24 cellular contexts compared by ENCODE assay signal in the genomic region with DNA sequence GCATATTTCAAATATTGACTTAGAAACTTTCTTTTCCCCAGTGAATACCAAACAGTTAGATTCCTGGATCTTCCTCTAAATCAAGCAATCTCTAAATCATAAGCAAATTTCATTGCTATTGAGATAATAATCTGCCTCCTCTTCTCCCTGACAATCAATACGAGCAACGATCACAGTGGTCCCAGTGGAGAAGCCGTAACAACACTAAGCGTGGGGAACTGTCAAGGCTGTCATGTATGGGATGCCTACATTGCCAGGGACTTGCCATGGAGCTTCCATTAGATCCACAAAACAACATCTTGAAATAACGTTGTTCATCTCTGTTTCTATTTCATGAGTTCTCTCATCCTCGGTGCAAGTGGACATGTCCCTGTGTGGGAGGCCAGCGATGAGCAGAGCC.
DNase-seq lines count a peak whose midpoint lies in the region; ATAC-seq and TF ChIP-seq lines count a peak whose summit lies in the region.
"Had no signal": no experiment of that assay in that cellular context is flagged by ENCODE, and none has a peak within 500 bp of the region (broad histone marks: within the 10 kb centered on the region; RNA-seq: fewer than 3 reads in every experiment).

No MANE protein-coding gene starts in this region.

- H3K36me3 Mint-ChIP-seq in H9 (ENCODE audit: insufficient read depth in 1 of 3, low read depth in 3 of 3) = no peaks in the 10 kb centered on the region; a peak in 3 of 7 replicates
- H3K36me3 Mint-ChIP-seq: CD4-positive, alpha-beta memory T cell; CD8-positive, alpha-beta memory T cell had no signal

- peaks cover 2% of the 10 kb centered on the region for H3K27me3 Mint-ChIP-seq in H9 (ENCODE audit: low read depth)

- no peak overlapping the region for H3K4me3 ChIP-seq in BLaER1 treated with 17β-estradiol and CSF1 and Interleukin-3, amounts not matched to agents 10 nM and 100 nM
- no peak overlapping the region for H3K4me3 ChIP-seq in neural cell (ENCODE audit: low read length)
- no peak overlapping the region for H3K4me3 ChIP-seq in trophoblast cell (ENCODE audit: low read depth, low read length)
- no peak overlapping the region for H3K4me3 ChIP-seq in mesenchymal stem cell (ENCODE audit: insufficient read depth in 1 of 2, low read depth in 1 of 2, low read length in 2 of 2)
- H3K4me3 ChIP-seq: BLaER1, GM12878 had no signal

- peak overlapping the region in 7 of 11 experiments; percentile 26 to 89 (median 86); a peak in 9 of 22 replicates for H3K4me2 ChIP-seq in BLaER1 treated with 17β-estradiol and CSF1 and Interleukin-3, amounts not matched to agents 10 nM and 100 nM
- H3K4me2 ChIP-seq in H9 (ENCODE audit: insufficient read depth, insufficient read length, low read length) (no peak overlapping the region), neural cell (ENCODE audit: low read length) (no peak overlapping the region), trophoblast cell (ENCODE audit: low read length) (no peak overlapping the region), mesenchymal stem cell (ENCODE audit: low read length, poor library complexity, severe bottlenecking) (no peak overlapping the region)

- no peak overlapping the region for H3K27ac Mint-ChIP-seq in H9
- H3K27ac Mint-ChIP-seq: CD4-positive, alpha-beta memory T cell; CD8-positive, alpha-beta memory T cell had no signal

- peak; percentile 98 for TF ChIP-seq EP300 in neural cell (conservative IDR thresholded peaks at IDR 0.05; ENCODE audit: poor library complexity, severe bottlenecking)

- TF ChIP-seq CTCF in H9 (conservative IDR thresholded peaks at IDR 0.05) (no peak), VCaP (conservative IDR thresholded peaks at IDR 0.05) (no peak), neural cell (IDR thresholded peaks at IDR 0.05; ENCODE audit: poor library complexity, severe bottlenecking) (no peak)

- WGBS in H9 (ENCODE audit: extremely low coverage, insufficient read length, low lambda C conversion rate) = no CpG with 5 or more reads among the region's 7 CpGs
- no CpG with 5 or more reads among the region's 7 CpGs for WGBS in trophoblast cell (ENCODE audit: extremely low coverage, insufficient coverage, insufficient read length)
- 86% methylated on average over 7 of the region's 7 CpGs for WGBS in mesenchymal stem cell

- H3K4me1 Mint-ChIP-seq in H9 = peaks cover 13 to 14% of the 10 kb centered on the region in 2 experiments

- H2BK5ac ChIP-seq in H9 (ENCODE audit: insufficient read length, low read length) (no peak overlapping the region), trophoblast cell (ENCODE audit: low read depth, low read length, poor library complexity) (no peak overlapping the region), mesenchymal stem cell (ENCODE audit: low read depth, low read length, poor library complexity, severe bottlenecking) (no peak overlapping the region)

- no peak for TF ChIP-seq RAD21 in neural cell (conservative IDR thresholded peaks at IDR 0.05)

- H3K79me1 ChIP-seq in H9 (ENCODE audit: insufficient read depth, low read depth, low read length, poor library complexity, severe bottlenecking) (peaks cover 6% of the 10 kb centered on the region), trophoblast cell (ENCODE audit: low read length) (no peaks in the 10 kb centered on the region), mesenchymal stem cell (replicated peaks; ENCODE audit: low read length, poor library complexity, severe bottlenecking) (no peaks in the 10 kb centered on the region)

- no peak overlapping the region for H3K56ac ChIP-seq in H9 (ENCODE audit: insufficient read length, low read depth, low read length)

- no peak overlapping the region for H4K12ac ChIP-seq in trophoblast cell (ENCODE audit: low read depth, low read length)

- H3K27me3 ChIP-seq in BLaER1 treated with 17β-estradiol and CSF1 and Interleukin-3, amounts not matched to agents 10 nM and 100 nM = no peaks in the 10 kb centered on the region
- H3K27me3 ChIP-seq in H9 (ENCODE audit: insufficient read depth, low read length) (no peaks in the 10 kb centered on the region), neural cell (ENCODE audit: insufficient read depth, low read depth, low read length) (no peaks in the 10 kb centered on the region), trophoblast cell (ENCODE audit: insufficient read depth, low read length) (no peaks in the 10 kb centered on the region), mesenchymal stem cell (ENCODE audit: control insufficient read depth in 1 of 2, insufficient read depth in 1 of 2, low read length in 2 of 2) (peaks cover 0 to 6% of the 10 kb centered on the region in 2 experiments)
- H3K27me3 ChIP-seq: BE2C, BLaER1 had no signal

- H3K79me2 ChIP-seq in H9 (ENCODE audit: insufficient read depth, low read length) (no peaks in the 10 kb centered on the region; the same call in 1 of the 2 replicates), neural cell (replicated peaks; ENCODE audit: insufficient read depth, low read length) (no peaks in the 10 kb centered on the region), trophoblast cell (ENCODE audit: control insufficient read depth, insufficient read depth, low read length, poor library complexity) (no peaks in the 10 kb centered on the region)

- no peak overlapping the region for H3K14ac ChIP-seq in H9 (ENCODE audit: insufficient read depth, low read length)
- H3K14ac ChIP-seq in trophoblast cell (ENCODE audit: low read length) = no peak overlapping the region
- no peak overlapping the region for H3K14ac ChIP-seq in mesenchymal stem cell (ENCODE audit: low read length in 2 of 2)

- no peak overlapping the region for H2BK12ac ChIP-seq in H9 (ENCODE audit: insufficient read length, low read depth, low read length)
- H2BK12ac ChIP-seq in trophoblast cell (ENCODE audit: low read length) = no peak overlapping the region
- H2BK12ac ChIP-seq in mesenchymal stem cell (ENCODE audit: low read length in 2 of 2) = no peak overlapping the region

- H3K9me2 ChIP-seq in neural cell (ENCODE audit: insufficient read depth, low read length) = no peaks in the 10 kb centered on the region

- H3K4ac ChIP-seq in H9 (ENCODE audit: low read depth, low read length) (no peak overlapping the region), trophoblast cell (ENCODE audit: low read depth, low read length) (no peak overlapping the region), mesenchymal stem cell (ENCODE audit: low read depth in 1 of 2, low read length in 2 of 2) (no peak overlapping the region)

- no peak overlapping the region for H2BK20ac ChIP-seq in H9 (ENCODE audit: low read depth, low read length, poor library complexity, severe bottlenecking)

- H2AFZ ChIP-seq in H9 (ENCODE audit: low read length) = no peak overlapping the region
- no peak overlapping the region for H2AFZ ChIP-seq in neural cell (ENCODE audit: low read depth, low read length)
- no peak overlapping the region for H2AFZ ChIP-seq in trophoblast cell (ENCODE audit: insufficient read depth, low read length, poor library complexity)
- no peak overlapping the region for H2AFZ ChIP-seq in mesenchymal stem cell (ENCODE audit: low read depth, low read length)

- no peaks in the 10 kb centered on the region for H3K9me3 ChIP-seq in BLaER1 treated with 17β-estradiol and CSF1 and Interleukin-3, amounts not matched to agents 10 nM and 100 nM (replicated peaks in 1 of 11)
- no peaks in the 10 kb centered on the region for H3K9me3 ChIP-seq in H9 (ENCODE audit: control insufficient read depth, low read depth, low read length)
- H3K9me3 ChIP-seq in neural cell (ENCODE audit: low read length) = no peaks in the 10 kb centered on the region
- H3K9me3 ChIP-seq in trophoblast cell (ENCODE audit: insufficient read depth, low read depth, low read length) = no peaks in the 10 kb centered on the region
- H3K9me3 ChIP-seq in mesenchymal stem cell (ENCODE audit: control insufficient read depth, low read length) = no peaks in the 10 kb centered on the region
- H3K9me3 ChIP-seq: BE2C, BLaER1 had no signal

- peaks cover 21 to 34% (median 29%) of the 10 kb centered on the region in 10 experiments for H3K4me1 ChIP-seq in BLaER1 treated with 17β-estradiol and CSF1 and Interleukin-3, amounts not matched to agents 10 nM and 100 nM
- H3K4me1 ChIP-seq in H9 (ENCODE audit: insufficient read depth, low read length) = no peaks in the 10 kb centered on the region; the same call in 1 of the 2 replicates
- H3K4me1 ChIP-seq in trophoblast cell (ENCODE audit: control insufficient read depth in 1 of 2, insufficient read depth in 2 of 2, low read length in 2 of 2) = peaks cover 0 to 1% of the 10 kb centered on the region in 2 experiments
- no peaks in the 10 kb centered on the region for H3K4me1 ChIP-seq in mesenchymal stem cell (ENCODE audit: control insufficient read depth, insufficient read depth, low read depth, low read length)
- H3K4me1 ChIP-seq: BE2C had no signal

- no peak overlapping the region for H2BK120ac ChIP-seq in H9 (ENCODE audit: low read depth, low read length, poor library complexity, severe bottlenecking)
- H2BK120ac ChIP-seq in trophoblast cell (ENCODE audit: insufficient read depth, low read length, poor library complexity) = no peak overlapping the region
- H2BK120ac ChIP-seq in mesenchymal stem cell (ENCODE audit: low read depth, low read length) = no peak overlapping the region

- H4K20me1 ChIP-seq in BLaER1 treated with 17β-estradiol and CSF1 and Interleukin-3, amounts not matched to agents 10 nM and 100 nM = no peaks in the 10 kb centered on the region
- H4K20me1 ChIP-seq in H9 (ENCODE audit: control insufficient read depth, insufficient read depth, insufficient read length) (no peaks in the 10 kb centered on the region), neural cell (ENCODE audit: insufficient read depth) (no peaks in the 10 kb centered on the region)
- H4K20me1 ChIP-seq: BLaER1 had no signal

- H3K18ac ChIP-seq in H9 (ENCODE audit: insufficient read length, low read depth, low read length) = no peak overlapping the region
- no peak overlapping the region for H3K18ac ChIP-seq in trophoblast cell (ENCODE audit: low read length)
- no peak overlapping the region for H3K18ac ChIP-seq in mesenchymal stem cell (ENCODE audit: low read depth in 1 of 2, low read length in 2 of 2)

- H2AK5ac ChIP-seq in H9 (ENCODE audit: insufficient read length, low read length) = no peak overlapping the region
- H2AK5ac ChIP-seq in trophoblast cell (ENCODE audit: low read length) = no peak overlapping the region
- H2AK5ac ChIP-seq in mesenchymal stem cell (ENCODE audit: low read length, severe bottlenecking) = no peak overlapping the region

- ATAC-seq in HG02970 (IDR thresholded peaks at IDR 0.05; ENCODE audit: low FRiP score, unreplicated experiment) = no peak
- ATAC-seq: GM12878 had no signal

- H3K4me3 Mint-ChIP-seq in H9 = no peak overlapping the region
- H3K4me3 Mint-ChIP-seq: CD4-positive, alpha-beta memory T cell; CD8-positive, alpha-beta memory T cell had no signal

- no peaks in the 10 kb centered on the region for H3F3A ChIP-seq in neural cell (ENCODE audit: insufficient read depth, low read length, poor library complexity, severe bottlenecking)

- H4K8ac ChIP-seq in H9 (replicated peaks; ENCODE audit: insufficient read length, low read depth, low read length) (no peak overlapping the region), trophoblast cell (ENCODE audit: low read depth, low read length) (no peak overlapping the region), mesenchymal stem cell (ENCODE audit: low read length) (no peak overlapping the region)

- no peak for DNase-seq in H9
- DNase-seq in LoVo (ENCODE audit: low spot score) = no peak
- no peak for DNase-seq in trophoblast cell
- no peak for DNase-seq in mesenchymal stem cell
- DNase-seq: 8988T; ACHN; BE2C; CD4-positive, alpha-beta memory T cell; CD8-positive, alpha-beta memory T cell; COR-L47; DMS 273 treated with DMSO at 0.1 percent for 48 hours; DMS153; DMS53; DMS79; DND-41; EL; GDM1 had no signal

- H4K91ac ChIP-seq in H9 (ENCODE audit: insufficient read length, low read depth, low read length) (no peak overlapping the region), trophoblast cell (ENCODE audit: low read depth, low read length) (no peak overlapping the region), mesenchymal stem cell (ENCODE audit: low read length) (no peak overlapping the region)

- no peak overlapping the region for H3T11ph ChIP-seq in H9 (ENCODE audit: low read length)

- no peaks in the 10 kb centered on the region for H3K23me2 ChIP-seq in H9 (ENCODE audit: insufficient read length, low read depth, low read length, poor library complexity, severe bottlenecking)

- H2BK15ac ChIP-seq in H9 (ENCODE audit: low read depth, low read length) (no peak overlapping the region), mesenchymal stem cell (ENCODE audit: low read depth, poor library complexity, severe bottlenecking) (no peak overlapping the region)

- H3K23ac ChIP-seq in H9 (ENCODE audit: insufficient read length, low read depth, low read length) (peak overlapping the region; percentile 83), trophoblast cell (ENCODE audit: low read length) (no peak overlapping the region), mesenchymal stem cell (ENCODE audit: low read length in 2 of 2) (no peak overlapping the region)

- no peak overlapping the region for H3K27ac ChIP-seq in BLaER1 treated with 17β-estradiol and CSF1 and Interleukin-3, amounts not matched to agents 10 nM and 100 nM
- H3K27ac ChIP-seq in H9 (ENCODE audit: insufficient read length, low read depth, low read length) (no peak overlapping the region), VCaP (peak overlapping the region; percentile 92), neural cell (ENCODE audit: low read length) (peak overlapping the region; percentile 48), trophoblast cell (ENCODE audit: low read depth, low read length) (no peak overlapping the region), mesenchymal stem cell (ENCODE audit: low read length, poor library complexity, severe bottlenecking) (no peak overlapping the region)
- H3K27ac ChIP-seq: BLaER1, C4-2B had no signal

- H3K9ac ChIP-seq in BLaER1 treated with 17β-estradiol and CSF1 and Interleukin-3, amounts not matched to agents 10 nM and 100 nM = no peak overlapping the region
- H3K9ac ChIP-seq in H9 (ENCODE audit: extremely low read depth, insufficient read length, low read length) (no peak overlapping the region), neural cell (ENCODE audit: low read length) (no peak overlapping the region), trophoblast cell (ENCODE audit: low read length) (no peak overlapping the region), mesenchymal stem cell (ENCODE audit: low read length) (no peak overlapping the region)
- H3K9ac ChIP-seq: BLaER1 had no signal

- no peaks in the 10 kb centered on the region for H3K36me3 ChIP-seq in BLaER1 treated with 17β-estradiol and CSF1 and Interleukin-3, amounts not matched to agents 10 nM and 100 nM
- H3K36me3 ChIP-seq in neural cell (ENCODE audit: insufficient read depth, low read length) (no peaks in the 10 kb centered on the region), trophoblast cell (ENCODE audit: control insufficient read depth in 1 of 2, insufficient read depth in 2 of 2, low read length in 2 of 2) (no peaks in the 10 kb centered on the region), mesenchymal stem cell (ENCODE audit: control insufficient read depth in 1 of 2, insufficient read depth in 2 of 2, low read depth in 1 of 2, low read length in 2 of 2) (no peaks in the 10 kb centered on the region)
- H3K36me3 ChIP-seq: BE2C, BLaER1 had no signal

- H3K9me3 Mint-ChIP-seq in H9 = no peaks in the 10 kb centered on the region
- H3K9me3 Mint-ChIP-seq: CD4-positive, alpha-beta memory T cell; CD8-positive, alpha-beta memory T cell had no signal

- H4K5ac ChIP-seq in H9 (ENCODE audit: insufficient read length, low read depth, low read length) = no peak overlapping the region

Comparison
In these comparisons a context has a peak if more than half of its experiments do, and no peak if none do; other contexts are left out.
1. H3K27ac ChIP-seq: peak in VCaP (single experiment) and neural cell (single experiment); none in BLaER1 treated with 17β-estradiol and CSF1 and Interleukin-3, amounts not matched to agents 10 nM and 100 nM (0 of 11), H9 (single experiment), trophoblast cell (single experiment) and mesenchymal stem cell (single experiment).
2. H3K4me2 ChIP-seq: peak in BLaER1 treated with 17β-estradiol and CSF1 and Interleukin-3, amounts not matched to agents 10 nM and 100 nM (7 of 11); none in H9 (single experiment), neural cell (single experiment), trophoblast cell (single experiment) and mesenchymal stem cell (single experiment).